In the genomic region with DNA sequence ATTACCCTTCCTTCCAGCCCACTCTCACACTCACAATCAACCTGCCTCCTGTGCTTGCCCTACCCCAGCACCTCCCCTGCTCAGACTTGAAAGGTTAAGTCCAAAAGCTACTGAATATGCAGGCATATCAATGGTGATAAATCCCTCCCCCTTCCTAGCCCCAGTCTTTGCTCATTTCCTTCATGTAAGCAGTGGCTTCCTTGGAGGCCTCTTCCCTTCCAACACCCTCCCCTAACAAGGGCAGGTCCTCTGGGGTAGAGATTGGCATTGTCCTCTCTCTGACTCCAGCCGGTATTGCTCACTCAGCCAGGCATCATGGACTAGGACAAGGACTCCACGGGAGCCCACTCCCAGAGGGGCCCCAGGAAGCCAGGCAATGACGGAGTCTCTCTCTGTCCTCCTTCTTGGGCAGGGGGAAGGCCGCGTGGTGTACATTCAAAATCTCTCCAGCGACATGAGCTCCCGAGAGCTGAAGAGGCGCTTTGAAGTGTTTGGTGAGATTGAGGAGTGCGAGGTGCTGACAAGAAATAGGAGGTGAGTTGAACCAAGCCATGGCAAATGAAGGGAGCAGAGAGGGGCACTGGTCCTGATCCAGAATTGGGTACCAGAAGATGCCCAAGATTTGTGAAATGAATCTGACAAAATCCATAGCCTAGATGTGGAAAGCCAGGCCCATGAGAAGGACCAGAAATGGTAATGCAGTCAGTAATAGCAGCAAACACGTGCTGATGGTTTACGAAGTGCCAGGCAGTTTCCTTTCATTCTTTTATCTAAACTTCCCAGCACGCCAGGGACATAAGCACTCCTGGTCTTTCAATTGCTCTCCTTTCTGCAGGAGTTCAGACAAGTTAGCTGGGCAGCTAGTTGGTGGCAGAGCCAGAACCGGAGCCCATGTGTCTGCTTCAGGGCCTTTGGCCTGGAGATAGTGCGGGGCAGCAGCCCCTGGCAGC, we compare ENCODE assay signal across 17 cellular contexts.
"Had no signal": no experiment of that assay in that cellular context is flagged by ENCODE, and none has a peak within 500 bp of the region (broad histone marks: within the 10 kb centered on the region; RNA-seq: fewer than 3 reads in every experiment).

No MANE protein-coding gene starts in this region.

- H3K27ac ChIP-seq: brain microvascular endothelial cell, esophagus muscularis mucosa, gastroesophageal sphincter, ovary, thoracic aorta, uterus, WERI-Rb-1 had no signal

- H3K4me1 ChIP-seq: uterus had no signal

- H3K9me3 ChIP-seq: esophagus muscularis mucosa, gastroesophageal sphincter, ovary, thoracic aorta, uterus had no signal

- H3K27me3 ChIP-seq: brain microvascular endothelial cell, esophagus muscularis mucosa, gastroesophageal sphincter, ovary, uterus had no signal

- H3K4me3 ChIP-seq: esophagus muscularis mucosa, gastroesophageal sphincter, ovary, thoracic aorta, uterus had no signal

- DNase-seq: activated CD4-positive, alpha-beta memory T cell treated with anti-CD3 and anti-CD28 coated beads, Interleukin-2, amount 10 ng/mL, durations not matched to agents 7 days and 5 days; activated CD8-positive, alpha-beta memory T cell treated with anti-CD3 and anti-CD28 coated beads, Interleukin-2, amount 10 ng/mL, durations not matched to agents 7 days and 5 days; activated naive CD4-positive, alpha-beta T cell treated with Interleukin-2 at 50 U/mL for 16 hours; brain microvascular endothelial cell; cortex of kidney; effector CD4-positive, alpha-beta T cell; left colon; ovary; stimulated activated naive B cell treated with anti-CD40 and anti-IgM and Interleukin-4, amounts not matched to agents 10 μg/mL and 1 μg/mL and 100 μg/mL, for 72 hours; SW 1271; T-helper 2 cell; uterus; WERI-Rb-1 had no signal

- ATAC-seq: activated CD8-positive, alpha-beta memory T cell treated with anti-CD3 and anti-CD28 coated beads, Interleukin-2, amount 10 ng/mL, durations not matched to agents 7 days and 5 days; activated T-helper 17 cell treated with anti-CD3 and anti-CD28 coated beads, Interleukin-2, amount 50 U/mL, for 72 hours; gastroesophageal sphincter; left colon; stimulated activated naive B cell treated with anti-CD40 and anti-IgM and Interleukin-4, amounts not matched to agents 10 μg/mL and 1 μg/mL and 100 μg/mL, for 72 hours had no signal

- H3K36me3 ChIP-seq: brain microvascular endothelial cell, ovary, thoracic aorta, uterus, WERI-Rb-1 had no signal
